In genomic region chr7:42217053-42217452, GRCh38 we compare ENCODE assay signal across 2 cellular contexts.
TF ChIP-seq lines count a peak whose summit lies in the region.

No MANE protein-coding gene starts in this region.

TF ChIP-seq in GM23338, 12 proteins besides CTCF, POLR2A, EP300 and RAD21:
- TF ChIP-seq EZH2phosphoT487 (IDR thresholded peaks at IDR 0.05; ENCODE audit: unreplicated experiment): no peak

TF ChIP-seq in K562, 482 proteins besides CTCF, POLR2A, EP300 and RAD21:
- no peak for TF ChIP-seq CREB1 (IDR thresholded peaks at IDR 0.05)
- no peak for TF ChIP-seq CREB1 (CRISPR knock-in tag; IDR thresholded peaks at IDR 0.05)
- no peak for TF ChIP-seq BCL6 (CRISPR knock-in tag; IDR thresholded peaks at IDR 0.05)
- no peak for TF ChIP-seq EWSR1 (IDR thresholded peaks at IDR 0.05; ENCODE audit: borderline replicate concordance, low read depth, partially characterized antibody)
- TF ChIP-seq HES1 (IDR thresholded peaks at IDR 0.05; ENCODE audit: low read depth): no peak
- no peak for TF ChIP-seq ZNF12 (CRISPR knock-in tag; IDR thresholded peaks at IDR 0.05)
- TF ChIP-seq EGR1 (conservative IDR thresholded peaks at IDR 0.05): no peak
- TF ChIP-seq FOXJ3 (CRISPR knock-in tag; IDR thresholded peaks at IDR 0.05): no peak
- TF ChIP-seq ZNF696 (CRISPR knock-in tag; conservative IDR thresholded peaks at IDR 0.05): no peak
